In the genomic region with DNA sequence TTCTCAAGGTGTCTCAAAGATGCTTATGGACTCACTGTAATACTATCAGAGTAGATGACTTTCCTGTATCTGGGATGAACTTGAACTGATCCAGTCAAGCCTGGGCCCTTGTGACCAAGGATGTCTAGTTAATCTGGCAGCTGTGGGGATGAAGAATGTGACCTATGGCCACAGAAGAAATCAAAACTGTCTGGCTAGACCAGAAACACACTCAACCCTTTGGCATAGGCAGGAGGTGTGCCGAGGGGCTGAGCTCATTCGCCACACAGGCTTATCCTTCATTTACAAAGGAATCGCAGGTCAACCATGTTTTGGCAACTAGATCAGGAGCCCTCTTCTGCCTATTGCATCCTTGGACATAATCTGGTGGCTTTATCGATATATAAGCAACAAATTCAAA, we compare ENCODE assay signal across 2 cellular contexts.
TF ChIP-seq lines count a peak whose summit lies in the region.

No MANE protein-coding gene starts in this region.

TF ChIP-seq in SK-N-SH treated with all-trans-retinoic acid at 6 μM for 48 hours, 23 proteins besides CTCF, POLR2A, EP300 and RAD21:
- TF ChIP-seq, protein P1, sequence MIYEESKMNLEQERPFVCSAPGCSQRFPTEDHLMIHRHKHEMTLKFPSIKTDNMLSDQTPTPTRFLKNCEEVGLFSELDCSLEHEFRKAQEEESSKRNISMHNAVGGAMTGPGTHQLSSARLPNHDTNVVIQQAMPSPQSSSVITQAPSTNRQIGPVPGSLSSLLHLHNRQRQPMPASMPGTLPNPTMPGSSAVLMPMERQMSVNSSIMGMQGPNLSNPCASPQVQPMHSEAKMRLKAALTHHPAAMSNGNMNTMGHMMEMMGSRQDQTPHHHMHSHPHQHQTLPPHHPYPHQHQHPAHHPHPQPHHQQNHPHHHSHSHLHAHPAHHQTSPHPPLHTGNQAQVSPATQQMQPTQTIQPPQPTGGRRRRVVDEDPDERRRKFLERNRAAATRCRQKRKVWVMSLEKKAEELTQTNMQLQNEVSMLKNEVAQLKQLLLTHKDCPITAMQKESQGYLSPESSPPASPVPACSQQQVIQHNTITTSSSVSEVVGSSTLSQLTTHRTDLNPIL (CRISPR knock-in tag; IDR thresholded peaks at IDR 0.05; ENCODE audit: low read depth) = no peak
- TF ChIP-seq PPARA (CRISPR knock-in tag; IDR thresholded peaks at IDR 0.05; ENCODE audit: borderline replicate concordance) (no peak), PATZ1 (CRISPR knock-in tag; IDR thresholded peaks at IDR 0.05; ENCODE audit: borderline replicate concordance) (no peak), ZC3H10 (CRISPR knock-in tag; IDR thresholded peaks at IDR 0.05) (no peak)

TF ChIP-seq in WTC11, 78 proteins besides CTCF, POLR2A, EP300 and RAD21 (continued from another document):
- TF ChIP-seq ZBTB43 (CRISPR knock-in tag; IDR thresholded peaks at IDR 0.05) (no peak), EMX1 (CRISPR knock-in tag; IDR thresholded peaks at IDR 0.05) (no peak), ZNF416 (CRISPR knock-in tag; IDR thresholded peaks at IDR 0.05) (no peak), ZNF263 (CRISPR knock-in tag; IDR thresholded peaks at IDR 0.05; ENCODE audit: low read depth) (no peak), ZSCAN18 (CRISPR knock-in tag; IDR thresholded peaks at IDR 0.05) (no peak), ZNF317 (CRISPR knock-in tag; IDR thresholded peaks at IDR 0.05; ENCODE audit: borderline replicate concordance, low read depth) (no peak), NFYB (CRISPR knock-in tag; conservative IDR thresholded peaks at IDR 0.05; ENCODE audit: low read depth) (no peak), ZNF121 (CRISPR knock-in tag; IDR thresholded peaks at IDR 0.05) (no peak), CREB1 (CRISPR knock-in tag; IDR thresholded peaks at IDR 0.05) (no peak), PRDM15 (CRISPR knock-in tag; IDR thresholded peaks at IDR 0.05) (no peak), RELA (CRISPR knock-in tag; IDR thresholded peaks at IDR 0.05; ENCODE audit: borderline replicate concordance) (no peak), ATF1 (CRISPR knock-in tag; IDR thresholded peaks at IDR 0.05) (no peak), GABPB1 (CRISPR knock-in tag; IDR thresholded peaks at IDR 0.05) (no peak)
- TF ChIP-seq, protein P2, sequence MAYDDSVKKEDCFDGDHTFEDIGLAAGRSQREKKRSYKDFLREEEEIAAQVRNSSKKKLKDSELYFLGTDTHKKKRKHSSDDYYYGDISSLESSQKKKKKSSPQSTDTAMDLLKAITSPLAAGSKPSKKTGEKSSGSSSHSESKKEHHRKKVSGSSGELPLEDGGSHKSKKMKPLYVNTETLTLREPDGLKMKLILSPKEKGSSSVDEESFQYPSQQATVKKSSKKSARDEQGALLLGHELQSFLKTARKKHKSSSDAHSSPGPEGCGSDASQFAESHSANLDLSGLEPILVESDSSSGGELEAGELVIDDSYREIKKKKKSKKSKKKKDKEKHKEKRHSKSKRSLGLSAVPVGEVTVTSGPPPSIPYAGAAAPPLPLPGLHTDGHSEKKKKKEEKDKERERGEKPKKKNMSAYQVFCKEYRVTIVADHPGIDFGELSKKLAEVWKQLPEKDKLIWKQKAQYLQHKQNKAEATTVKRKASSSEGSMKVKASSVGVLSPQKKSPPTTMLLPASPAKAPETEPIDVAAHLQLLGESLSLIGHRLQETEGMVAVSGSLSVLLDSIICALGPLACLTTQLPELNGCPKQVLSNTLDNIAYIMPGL (CRISPR knock-in tag; IDR thresholded peaks at IDR 0.05) = no peak
- TF ChIP-seq, protein P3, sequence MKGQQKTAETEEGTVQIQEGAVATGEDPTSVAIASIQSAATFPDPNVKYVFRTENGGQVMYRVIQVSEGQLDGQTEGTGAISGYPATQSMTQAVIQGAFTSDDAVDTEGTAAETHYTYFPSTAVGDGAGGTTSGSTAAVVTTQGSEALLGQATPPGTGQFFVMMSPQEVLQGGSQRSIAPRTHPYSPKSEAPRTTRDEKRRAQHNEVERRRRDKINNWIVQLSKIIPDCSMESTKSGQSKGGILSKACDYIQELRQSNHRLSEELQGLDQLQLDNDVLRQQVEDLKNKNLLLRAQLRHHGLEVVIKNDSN (CRISPR knock-in tag; IDR thresholded peaks at IDR 0.05) = no peak
